Comparison of ENCODE assay signal across 37 cellular contexts in genomic region chr1:54998100-54998499, GRCh38. TPM values are rescaled to one million over a fixed set of nuclear protein-coding genes. Genes with fewer than 3 reads are reported as not detected.
"Had no signal": no experiment of that assay in that cellular context is flagged by ENCODE, and none has a peak within 500 bp of the region (broad histone marks: within the 10 kb centered on the region; RNA-seq: fewer than 3 reads in every experiment).

No MANE protein-coding gene starts in this region.

- H3K9me3 ChIP-seq: MG63, Peyer's patch had no signal

- H3K27ac ChIP-seq: cardiac muscle cell, Peyer's patch, WERI-Rb-1 had no signal

- H3K4me3 Mint-ChIP-seq: activated CD4-positive, alpha-beta memory T cell treated with anti-CD3 and anti-CD28 coated beads, Interleukin-2, amount 10 ng/mL, durations not matched to agents 7 days and 5 days; activated CD8-positive, alpha-beta memory T cell treated with anti-CD3 and anti-CD28 coated beads, Interleukin-2, amount 10 ng/mL, durations not matched to agents 7 days and 5 days; activated naive CD4-positive, alpha-beta T cell treated with anti-CD3 and anti-CD28 coated beads, Interleukin-2, amount 10 ng/mL, durations not matched to agents 7 days and 5 days; activated naive CD8-positive, alpha-beta T cell treated with anti-CD3 and anti-CD28 coated beads, Interleukin-2, amount 50 U/mL, for 24 hours; brain had no signal

- H3K4me3 ChIP-seq: cardiac muscle cell, MG63, Peyer's patch had no signal

- H3K27ac Mint-ChIP-seq: activated CD4-positive, alpha-beta memory T cell treated with anti-CD3 and anti-CD28 coated beads, Interleukin-2, amount 10 ng/mL, durations not matched to agents 7 days and 5 days; activated CD8-positive, alpha-beta memory T cell treated with anti-CD3 and anti-CD28 coated beads, Interleukin-2, amount 10 ng/mL, durations not matched to agents 7 days and 5 days; activated naive CD4-positive, alpha-beta T cell treated with anti-CD3 and anti-CD28 coated beads, Interleukin-2, amount 10 ng/mL, durations not matched to agents 7 days and 5 days; activated naive CD8-positive, alpha-beta T cell; activated naive CD8-positive, alpha-beta T cell treated with anti-CD3 and anti-CD28 coated beads, Interleukin-2, amount 50 U/mL, for 24 hours; brain had no signal

- H3K36me3 Mint-ChIP-seq: activated CD8-positive, alpha-beta memory T cell treated with anti-CD3 and anti-CD28 coated beads, Interleukin-2, amount 10 ng/mL, durations not matched to agents 7 days and 5 days; activated naive CD4-positive, alpha-beta T cell treated with anti-CD3 and anti-CD28 coated beads, Interleukin-2, amount 10 ng/mL, durations not matched to agents 7 days and 5 days; activated naive CD8-positive, alpha-beta T cell; brain had no signal

- H3K27me3 ChIP-seq: MG63 had no signal

- DNase-seq: activated CD4-positive, alpha-beta memory T cell treated with anti-CD3 and anti-CD28 coated beads, Interleukin-2, amount 10 ng/mL, durations not matched to agents 7 days and 5 days; activated CD4-positive, alpha-beta T cell treated with anti-CD3 and anti-CD28 coated beads for 1 hour; activated CD4-positive, alpha-beta T cell treated with anti-CD3 and anti-CD28 coated beads for 48 hours; activated CD4-positive, CD25-positive, alpha-beta regulatory T cell; activated CD8-positive, alpha-beta memory T cell treated with anti-CD3 and anti-CD28 coated beads for 24 hours; activated CD8-positive, alpha-beta memory T cell treated with anti-CD3 and anti-CD28 coated beads, Interleukin-2, amount 10 ng/mL, durations not matched to agents 7 days and 5 days; activated CD8-positive, alpha-beta memory T cell treated with anti-CD3 and anti-CD28 coated beads, Interleukin-2, amount 50 U/mL, for 48 hours; activated effector memory CD4-positive, alpha-beta T cell treated with Interleukin-2 at 50 U/mL for 16 hours; activated naive CD4-positive, alpha-beta T cell treated with anti-CD3 and anti-CD28 coated beads, Interleukin-2, amount 10 ng/mL, durations not matched to agents 7 days and 5 days; activated naive CD8-positive, alpha-beta T cell treated with anti-CD3 and anti-CD28 coated beads, Interleukin-2, amount 50 U/mL, for 24 hours; activated T-cell treated with anti-CD3 and anti-CD28 coated beads, Interleukin-2, amount 50 U/mL, for 48 hours; anterior cingulate cortex; Kasumi-1; MG63; NCI-H1048; NCI-H1105 treated with DMSO at 0.1 percent for 48 hours; NCI-H1436; NCI-H1694; NCI-H1930; NCI-H2081 treated with DMSO at 0.1 percent for 48 hours; NCI-H446 treated with DMSO at 0.1 percent for 48 hours; NCI-H524; NCI-H69; NCI-H82; PC-3; SW 1271; T-helper 1 cell; T-helper 2 cell; T-helper 9 cell; WERI-Rb-1 had no signal

- H3K36me3 ChIP-seq: cardiac muscle cell, MG63, Peyer's patch, WERI-Rb-1 had no signal

- H3K9me3 Mint-ChIP-seq: activated CD4-positive, alpha-beta memory T cell treated with anti-CD3 and anti-CD28 coated beads, Interleukin-2, amount 10 ng/mL, durations not matched to agents 7 days and 5 days; activated naive CD4-positive, alpha-beta T cell treated with anti-CD3 and anti-CD28 coated beads, Interleukin-2, amount 10 ng/mL, durations not matched to agents 7 days and 5 days; activated naive CD8-positive, alpha-beta T cell treated with anti-CD3 and anti-CD28 coated beads, Interleukin-2, amount 50 U/mL, for 24 hours; central memory CD8-positive, alpha-beta T cell had no signal

RNA-seq across cellular contexts. Expression of gene BSND, which starts 0.6 kb away (rescaled TPM):
- total RNA-seq: cardiac muscle cell, chondrocyte, PC-3, Peyer's patch, Right ventricle myocardium inferior had no signal
- polyA plus RNA-seq: cardiac muscle cell had no signal

RNA-seq across cellular contexts. Expression of gene TMEM61, which starts 17.7 kb away (rescaled TPM):
- total RNA-seq: activated CD4-positive, alpha-beta memory T cell treated with anti-CD3 and anti-CD28 coated beads, Interleukin-2, amount 10 ng/mL, durations not matched to agents 7 days and 5 days; activated CD8-positive, alpha-beta memory T cell treated with anti-CD3 and anti-CD28 coated beads, Interleukin-2, amount 10 ng/mL, durations not matched to agents 7 days and 5 days; cardiac muscle cell; chondrocyte; Right ventricle myocardium inferior had no signal
- polyA plus RNA-seq: cardiac muscle cell had no signal

RNA-seq across cellular contexts. Expression of gene PCSK9, which starts 41.2 kb away (rescaled TPM):
- total RNA-seq: Right ventricle myocardium inferior had no signal
- polyA plus RNA-seq: cardiac muscle cell had no signal
